35 cellular contexts compared by ENCODE assay signal in genomic region chr1:14774988-14775387, GRCh38.
"Had no signal": no experiment of that assay in that cellular context is flagged by ENCODE, and none has a peak within 500 bp of the region (broad histone marks: within the 10 kb centered on the region; RNA-seq: fewer than 3 reads in every experiment).

No MANE protein-coding gene starts in this region.

- DNase-seq: Karpas-422, Kasumi-1, MG63, MM.1S, MV-4-11, NCI-H1048, NCI-H1092, NCI-H1092 treated with DMSO at 0.1 percent for 48 hours, NCI-H1105, NCI-H1105 treated with DMSO at 0.1 percent for 48 hours, NCI-H1417, NCI-H1417 treated with DMSO at 0.1 percent for 48 hours, NCI-H1436, NCI-H1436 treated with DMSO at 0.1 percent for 48 hours, NCI-H146, NCI-H1694, NCI-H1694 treated with DMSO at 0.1 percent for 48 hours, NCI-H187, NCI-H187 treated with DMSO at 0.1 percent for 48 hours, NCI-H1930, NCI-H2029, NCI-H2029 treated with DMSO at 0.1 percent for 48 hours, NCI-H2081, NCI-H2081 treated with DMSO at 0.1 percent for 48 hours, NCI-H2107, NCI-H2171, NCI-H2171 treated with DMSO at 0.1 percent for 48 hours, NCI-H2227 treated with DMSO at 0.1 percent for 48 hours, NCI-H226, NCI-H345, NCI-H446, NCI-H446 treated with DMSO at 0.1 percent for 48 hours, NCI-H510A, NCI-H510A treated with DMSO at 0.1 percent for 48 hours, NCI-H524 had no signal

- H3K36me3 ChIP-seq: MG63 had no signal

- H3K27me3 ChIP-seq: MG63 had no signal

- H3K9me3 ChIP-seq: MG63 had no signal

- H3K4me3 ChIP-seq: MG63 had no signal
